In genomic region chrX:134949271-134949670, GRCh38 we compare ENCODE assay signal across 17 cellular contexts. TPM values are rescaled to one million over a fixed set of nuclear protein-coding genes. Genes with fewer than 3 reads are reported as not detected.
DNase-seq lines count a peak whose midpoint lies in the region; ATAC-seq, FAIRE-seq and TF ChIP-seq lines count a peak whose summit lies in the region.
"Had no signal": no experiment of that assay in that cellular context is flagged by ENCODE, and none has a peak within 500 bp of the region (broad histone marks: within the 10 kb centered on the region; RNA-seq: fewer than 3 reads in every experiment).

No MANE protein-coding gene starts in this region.

- H3K27me3 ChIP-seq in AG04450 (ENCODE audit: control insufficient read depth, insufficient read depth, low read length) = no peaks in the 10 kb centered on the region
- no peaks in the 10 kb centered on the region for H3K27me3 ChIP-seq in astrocyte (ENCODE audit: insufficient read depth, low read length)
- H3K27me3 ChIP-seq: testis had no signal

- H3K27ac ChIP-seq in AG04450 (ENCODE audit: low read depth, low read length) = peak overlapping the region; percentile 65
- peak overlapping the region; percentile 58 for H3K27ac ChIP-seq in astrocyte (ENCODE audit: low read depth, low read length)
- H3K27ac ChIP-seq: testis, VCaP had no signal

- DNase-seq in AG04450 (ENCODE audit: low read depth, low spot score) (no peak), HT1080 (ENCODE audit: low read depth) (peak; percentile 40), astrocyte (ENCODE audit: low read depth) (peak; percentile 45), kidney glomerular epithelial cell (lab: John Stamatoyannopoulos, UW) (peak; percentile 27), HUDEP-2 (lab: John Stamatoyannopoulos, UW; ENCODE audit: unreplicated experiment in 76 of 76) (no peak)
- DNase-seq: COR-L47; KG1; NCI-H1417 treated with DMSO at 0.1 percent for 48 hours; NCI-H345; stimulated activated CD4-positive, alpha-beta T cell treated with anti-CD3 and anti-CD28 coated beads, Interleukin-1b, Interleukin-23, amount 100 ng/mL, for 48 hours; testis had no signal

- TF ChIP-seq CTCF in AG04450 (IDR thresholded peaks at IDR 0.05; ENCODE audit: low read depth, low read length) (no peak), astrocyte (IDR thresholded peaks at IDR 0.05; ENCODE audit: insufficient read depth, low read depth, low read length) (no peak)

- H3K9ac ChIP-seq in astrocyte (ENCODE audit: low read length) = no peak overlapping the region

- H4K20me1 ChIP-seq in astrocyte (ENCODE audit: insufficient read depth, low read length) = no peaks in the 10 kb centered on the region

- no peaks in the 10 kb centered on the region for H3K36me3 Mint-ChIP-seq in astrocyte (ENCODE audit: low read depth, unreplicated experiment)

- no peak for ATAC-seq in GM21447 (IDR thresholded peaks at IDR 0.05; ENCODE audit: unreplicated experiment)
- no peak for ATAC-seq in HG03469 (IDR thresholded peaks at IDR 0.05; ENCODE audit: unreplicated experiment)
- ATAC-seq in HG03196 (IDR thresholded peaks at IDR 0.05; ENCODE audit: unreplicated experiment) = no peak

- H3K4me1 Mint-ChIP-seq in astrocyte (ENCODE audit: low read depth, unreplicated experiment) = peaks cover 7% of the 10 kb centered on the region

- FAIRE-seq in astrocyte (lab: Jason Lieb, UNC) = no peak

- POLR2A ChIA-PET in AG04450 (lab: Yijun Ruan, JAX) = interaction anchor here (0.9 to 1.0 kb wide), 3 partner anchors 13 to 50 kb away, joined by 3 to 7 read pairs (median 3); partner anchors contain the start of gene SMIM10

- H3K36me3 ChIP-seq in astrocyte (ENCODE audit: insufficient read depth, low read length) = no peaks in the 10 kb centered on the region

- CTCF ChIA-PET in AG04450 (lab: Charles Lee) = no interaction called here

- H3K4me3 ChIP-seq in AG04450 (ENCODE audit: low read depth, low read length) (no peak overlapping the region), astrocyte (ENCODE audit: insufficient read depth, low read depth, low read length) (no peak overlapping the region)
- H3K4me3 ChIP-seq: testis had no signal

- peak overlapping the region; percentile 23 for H3K4me2 ChIP-seq in astrocyte (ENCODE audit: low read length)

- peaks cover 8% of the 10 kb centered on the region for H3K4me1 ChIP-seq in astrocyte (ENCODE audit: insufficient read depth, low read length)
- H3K4me1 ChIP-seq: testis had no signal

- H3K9me3 Mint-ChIP-seq in astrocyte (ENCODE audit: unreplicated experiment) = no peaks in the 10 kb centered on the region
- H3K9me3 Mint-ChIP-seq: activated T-helper 2 cell treated with anti-CD3 and anti-CD28 coated beads, Interferon-gamma antibody, Interleukin-2, Interleukin-4, amounts not matched to agents 10 μg/mL and 5 μg/mL and 100 μg/mL, durations not matched to agents 14 hours and 24 hours and 36 hours had no signal

- H3K27ac Mint-ChIP-seq in astrocyte (ENCODE audit: unreplicated experiment) = peak overlapping the region; percentile 96
- H3K27ac Mint-ChIP-seq: activated T-helper 2 cell treated with anti-CD3 and anti-CD28 coated beads, Interferon-gamma antibody, Interleukin-2, Interleukin-4, amounts not matched to agents 10 μg/mL and 5 μg/mL and 100 μg/mL, durations not matched to agents 14 hours and 24 hours and 36 hours had no signal

- H3K27me3 Mint-ChIP-seq in astrocyte (ENCODE audit: low read depth, unreplicated experiment) = no peaks in the 10 kb centered on the region

- no peak overlapping the region for H3K4me3 Mint-ChIP-seq in astrocyte (ENCODE audit: unreplicated experiment)

- H2AFZ ChIP-seq in astrocyte (ENCODE audit: low read depth, low read length) = no peak overlapping the region

- H3K9me3 ChIP-seq in AG04450 (ENCODE audit: control insufficient read depth, insufficient read depth, low read length) (no peaks in the 10 kb centered on the region), astrocyte (ENCODE audit: insufficient read depth, low read depth, low read length) (no peaks in the 10 kb centered on the region)
- H3K9me3 ChIP-seq: testis had no signal

- H3K79me2 ChIP-seq in astrocyte (ENCODE audit: insufficient read depth, low read length) = no peaks in the 10 kb centered on the region

RNA-seq across cellular contexts. Expression of gene MOSPD1, which starts 34.2 kb away (rescaled TPM):
- polyA plus RNA-seq in AG04450 (2011; rRNA removed) = 48.4 and 72.7 TPM in 2 replicates
- polyA minus RNA-seq in AG04450 (2011; rRNA and poly(A)+ RNA removed) = 26.7 and 39.1 TPM in 2 replicates
- total RNA-seq in HT1080 (2014; rRNA removed; shearing (Covaris generic)) = 14.1 and 17.4 TPM in 2 replicates
- polyA plus RNA-seq in HT1080 (2015; cell fraction: cytosol; rRNA removed) = 11.9 and 12.1 TPM in 2 replicates
- 8.7 TPM in 2 replicates for polyA plus RNA-seq in HT1080 (2015; cell fraction: nucleus; rRNA removed)
- 47.9 and 60.4 TPM in 2 replicates for total RNA-seq in astrocyte

RNA-seq across cellular contexts. Expression of gene SMIM10, which starts 41.5 kb away (rescaled TPM):
- 8.3 and 10.7 TPM in 2 replicates for polyA plus RNA-seq in AG04450 (2011; rRNA removed)
- polyA minus RNA-seq in AG04450 (2011; rRNA and poly(A)+ RNA removed) = 2.7 and 3.6 TPM in 2 replicates
- total RNA-seq in HT1080 (2014; rRNA removed; shearing (Covaris generic)) = not detected in 2 replicates
- 0.05 TPM in 1 of 2 replicates, not detected in the other for polyA plus RNA-seq in HT1080 (2015; cell fraction: cytosol; rRNA removed)
- not detected in 2 replicates for polyA plus RNA-seq in HT1080 (2015; cell fraction: nucleus; rRNA removed)
- 1.2 and 1.3 TPM in 2 replicates for total RNA-seq in astrocyte
- polyA plus RNA-seq: neural cell had no signal

Comparison
In these comparisons a context has a peak if more than half of its experiments do, and no peak if none do; other contexts are left out.
1. DNase-seq: peak in HT1080 (single experiment), astrocyte (single experiment) and kidney glomerular epithelial cell (single experiment); none in AG04450 (single experiment) and HUDEP-2 (0 of 76).